Comparison of ENCODE assay signal across 30 cellular contexts in the genomic region with DNA sequence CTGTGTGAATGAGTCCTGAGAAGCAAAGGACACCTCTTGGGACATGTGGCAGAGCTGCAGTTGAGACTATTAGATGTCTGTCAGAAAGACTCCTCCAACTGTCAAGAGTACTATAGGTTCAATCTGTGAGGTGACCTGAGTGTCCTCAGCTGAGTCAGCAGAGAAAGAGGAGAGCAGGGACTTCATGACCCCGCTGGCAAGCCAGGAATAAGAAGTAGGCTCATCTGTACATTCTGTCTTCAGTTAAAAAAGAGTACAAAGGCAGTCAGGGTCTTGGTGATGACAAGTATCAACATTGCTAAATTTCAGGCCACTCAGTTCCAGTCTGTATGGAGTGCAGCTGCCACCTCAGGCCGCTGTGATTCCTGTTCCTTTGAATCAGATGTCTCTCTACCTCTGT.
"Had no signal": no experiment of that assay in that cellular context is flagged by ENCODE, and none has a peak within 500 bp of the region (broad histone marks: within the 10 kb centered on the region; RNA-seq: fewer than 3 reads in every experiment).

No MANE protein-coding gene starts in this region.

- FAIRE-seq: frontal cortex had no signal

- H3K4me3 Mint-ChIP-seq: activated CD4-positive, alpha-beta memory T cell treated with anti-CD3 and anti-CD28 coated beads, Interleukin-2, amount 10 ng/mL, durations not matched to agents 7 days and 5 days; activated CD4-positive, alpha-beta T cell treated with anti-CD3 and anti-CD28 coated beads, Interleukin-2, amount 10 ng/mL, durations not matched to agents 7 days and 5 days; activated naive CD8-positive, alpha-beta T cell; activated T-cell treated with anti-CD3 and anti-CD28 coated beads, Interleukin-2, amount 50 U/mL, for 24 hours; activated T-cell treated with anti-CD3 and anti-CD28 coated beads, Interleukin-2, amount 50 U/mL, for 72 hours; dendritic cell treated with granulocyte-macrophage colony-stimulating factor and Interleukin-4, amounts not matched to agents 40 ng/mL and 50 ng/mL, for 4 days; endodermal cell; WTC11 had no signal

- H3K27ac ChIP-seq: body of pancreas, coronary artery, dorsolateral prefrontal cortex, heart left ventricle had no signal

- ATAC-seq: activated T-cell treated with anti-CD3 and anti-CD28 coated beads, Interleukin-2, amount 50 U/mL, for 72 hours; body of pancreas; esophagus mucosa; heart left ventricle; WTC11 had no signal

- H3K27me3 ChIP-seq: body of pancreas, dorsolateral prefrontal cortex, heart left ventricle had no signal

- H3K4me1 ChIP-seq: heart left ventricle had no signal

- H3K9me3 ChIP-seq: body of pancreas had no signal

- H3K4me1 Mint-ChIP-seq: activated CD4-positive, alpha-beta T cell treated with anti-CD3 and anti-CD28 coated beads, Interleukin-2, amount 10 ng/mL, durations not matched to agents 7 days and 5 days; endodermal cell; WTC11 had no signal

- DNase-seq: activated CD4-positive, alpha-beta memory T cell treated with anti-CD3 and anti-CD28 coated beads, Interleukin-2, amount 10 ng/mL, durations not matched to agents 7 days and 5 days; activated CD4-positive, alpha-beta T cell treated with anti-CD3 and anti-CD28 coated beads for 1 hour; activated CD4-positive, alpha-beta T cell treated with anti-CD3 and anti-CD28 coated beads for 4 hours; activated CD4-positive, alpha-beta T cell treated with anti-CD3 and anti-CD28 coated beads, Interleukin-2, amount 10 ng/mL, durations not matched to agents 7 days and 5 days; activated CD4-positive, alpha-beta T cell treated with anti-CD3 and anti-CD28 coated beads, Interleukin-2, amount 50 U/mL, for 4 hours; activated CD8-positive, alpha-beta memory T cell treated with anti-CD3 and anti-CD28 coated beads, Interleukin-2, amount 50 U/mL, for 48 hours; activated gamma-delta T cell; activated naive CD4-positive, alpha-beta T cell; activated naive CD4-positive, alpha-beta T cell treated with anti-CD3 and anti-CD28 coated beads, Interleukin-2, amount 50 U/mL, for 16 hours; activated T-cell treated with anti-CD3 and anti-CD28 coated beads for 4 hours; activated T-cell treated with anti-CD3 and anti-CD28 coated beads, Interleukin-2, amount 50 U/mL, for 24 hours; activated T-cell treated with anti-CD3 and anti-CD28 coated beads, Interleukin-2, amount 50 U/mL, for 72 hours; amniotic stem cell; anterior cingulate cortex; body of pancreas; caudate nucleus; cerebellar nuclear complex; dorsolateral prefrontal cortex; effector memory CD4-positive, alpha-beta T cell; endodermal cell; foreskin fibroblast; glutamatergic neuron; heart left ventricle; T-helper 2 cell had no signal

- H3K27me3 Mint-ChIP-seq: activated CD4-positive, alpha-beta memory T cell treated with anti-CD3 and anti-CD28 coated beads, Interleukin-2, amount 10 ng/mL, durations not matched to agents 7 days and 5 days; activated CD4-positive, alpha-beta T cell treated with anti-CD3 and anti-CD28 coated beads, Interleukin-2, amount 10 ng/mL, durations not matched to agents 7 days and 5 days; activated naive CD8-positive, alpha-beta T cell; activated T-cell treated with anti-CD3 and anti-CD28 coated beads, Interleukin-2, amount 50 U/mL, for 24 hours; dendritic cell treated with granulocyte-macrophage colony-stimulating factor and Interleukin-4, amounts not matched to agents 40 ng/mL and 50 ng/mL, for 4 days had no signal

- H3K27ac Mint-ChIP-seq: activated CD4-positive, alpha-beta memory T cell treated with anti-CD3 and anti-CD28 coated beads, Interleukin-2, amount 10 ng/mL, durations not matched to agents 7 days and 5 days; activated CD4-positive, alpha-beta T cell treated with anti-CD3 and anti-CD28 coated beads, Interleukin-2, amount 10 ng/mL, durations not matched to agents 7 days and 5 days; activated naive CD8-positive, alpha-beta T cell; activated T-cell treated with anti-CD3 and anti-CD28 coated beads, Interleukin-2, amount 50 U/mL, for 24 hours; activated T-cell treated with anti-CD3 and anti-CD28 coated beads, Interleukin-2, amount 50 U/mL, for 72 hours; dendritic cell treated with granulocyte-macrophage colony-stimulating factor and Interleukin-4, amounts not matched to agents 40 ng/mL and 50 ng/mL, for 4 days; endodermal cell; WTC11 had no signal

- H3K4me3 ChIP-seq: body of pancreas, coronary artery, dorsolateral prefrontal cortex, heart left ventricle had no signal

- H3K9me3 Mint-ChIP-seq: dendritic cell treated with granulocyte-macrophage colony-stimulating factor and Interleukin-4, amounts not matched to agents 40 ng/mL and 50 ng/mL, for 4 days had no signal
